1 cellular context compared by ENCODE assay signal in the genomic region with DNA sequence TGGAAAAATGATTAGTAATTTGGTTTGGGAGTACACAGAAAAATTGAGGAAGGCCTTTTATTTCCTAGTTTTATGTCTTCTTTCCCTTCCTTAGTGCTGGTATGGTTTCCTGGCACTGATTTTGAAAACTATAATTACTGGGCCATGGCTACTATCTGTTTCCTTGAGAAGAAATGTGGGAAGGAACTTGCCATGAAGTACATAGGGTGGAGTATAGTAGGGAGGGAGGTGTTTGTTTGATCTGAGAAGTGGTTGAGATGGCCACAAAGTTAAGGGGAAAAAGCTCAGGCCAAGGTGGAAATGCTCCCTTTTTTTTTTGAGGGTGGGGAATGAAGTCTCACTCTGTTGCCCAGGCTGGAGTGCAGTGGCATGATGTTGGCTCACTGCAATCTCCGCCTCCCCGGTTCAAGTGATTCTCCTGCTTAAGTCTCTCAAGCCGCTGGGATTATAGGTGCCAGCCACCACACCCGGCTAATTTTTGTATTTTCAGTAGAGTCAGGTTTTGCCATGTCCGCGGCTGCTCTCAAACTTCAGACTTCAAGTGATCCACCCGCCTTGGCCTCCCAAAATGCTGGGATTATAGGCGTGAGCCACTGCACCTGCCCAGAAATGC.
TF ChIP-seq lines count a peak whose summit lies in the region.

No MANE protein-coding gene starts in this region.

TF ChIP-seq in endothelial cell of umbilical vein, 7 proteins besides CTCF, POLR2A, EP300 and RAD21 (continued from another document):
- TF ChIP-seq POLR2AphosphoS5 (IDR thresholded peaks at IDR 0.05; ENCODE audit: insufficient read depth, low read depth, low read length) (no peak), EZH2 (IDR thresholded peaks at IDR 0.05; ENCODE audit: borderline replicate concordance, low read depth, low read length, severe bottlenecking) (no peak), FOS (IDR thresholded peaks at IDR 0.05; ENCODE audit: borderline replicate concordance, insufficient read depth, low read length) (no peak)
- TF ChIP-seq, protein P1, sequence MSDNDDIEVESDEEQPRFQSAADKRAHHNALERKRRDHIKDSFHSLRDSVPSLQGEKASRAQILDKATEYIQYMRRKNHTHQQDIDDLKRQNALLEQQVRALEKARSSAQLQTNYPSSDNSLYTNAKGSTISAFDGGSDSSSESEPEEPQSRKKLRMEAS (IDR thresholded peaks at IDR 0.05; ENCODE audit: insufficient read depth, insufficient read length), result no peak
